In genomic region chr7:44796504-44797328, GRCh38 we compare ENCODE assay signal across 8 cellular contexts. TPM values are rescaled to one million over a fixed set of nuclear protein-coding genes. Genes with fewer than 3 reads are reported as not detected.
DNase-seq lines count a peak whose midpoint lies in the region; ATAC-seq and TF ChIP-seq lines count a peak whose summit lies in the region.

Gene PPIA, plus strand, starts transcription at chr7:44796681. Its CDS starts 44 bp downstream, at chr7:44796725.

- peaks cover 37% of the 10 kb centered on the region for H3K4me1 Mint-ChIP-seq in activated CD4-positive, alpha-beta T cell treated with anti-CD3 and anti-CD28 coated beads for 36 hours
- H3K4me1 Mint-ChIP-seq in chondrocyte (ENCODE audit: low read depth): peaks cover 48% of the 10 kb centered on the region

- H3K27me3 ChIP-seq in kidney epithelial cell (ENCODE audit: control insufficient read depth, insufficient read depth, low read length): no peaks in the 10 kb centered on the region

- peak; percentile 90 for ATAC-seq in HG03439 (IDR thresholded peaks at IDR 0.05; ENCODE audit: unreplicated experiment)
- ATAC-seq in activated CD4-positive, alpha-beta T cell treated with anti-CD3 and anti-CD28 coated beads for 36 hours: peak; percentile 94

- peaks cover 4% of the 10 kb centered on the region for H3K36me3 ChIP-seq in kidney epithelial cell (ENCODE audit: control insufficient read depth, insufficient read depth, low read length)

- no peak for TF ChIP-seq CTCF in chondrocyte (IDR thresholded peaks at IDR 0.05)
- no peak for TF ChIP-seq CTCF in kidney epithelial cell (IDR thresholded peaks at IDR 0.05; ENCODE audit: insufficient read depth, low read length, poor library complexity, severe bottlenecking)

- no peaks in the 10 kb centered on the region for H3K27me3 Mint-ChIP-seq in activated CD4-positive, alpha-beta T cell treated with anti-CD3 and anti-CD28 coated beads for 36 hours
- H3K27me3 Mint-ChIP-seq in chondrocyte (ENCODE audit: low read depth): no peaks in the 10 kb centered on the region

- peak; percentile 96 for DNase-seq in Ammon's horn (ENCODE audit: low spot score)
- DNase-seq in GM19238 (ENCODE audit: insufficient read length, low spot score): peak; percentile 99
- DNase-seq in NCI-H524 (lab: John Stamatoyannopoulos, UW): peak; percentile 88 to 97
- DNase-seq in activated CD4-positive, alpha-beta T cell treated with anti-CD3 and anti-CD28 coated beads for 36 hours: peak; percentile 99
- peak; percentile 100 for DNase-seq in chondrocyte (ENCODE audit: low spot score)
- DNase-seq in kidney epithelial cell (ENCODE audit: low read depth): peak; percentile 82
- peak; percentile 99 for DNase-seq in stimulated activated CD4-positive, alpha-beta T cell treated with anti-CD3 and anti-CD28 coated beads, Interleukin-15, amount 100 ng/mL, for 24 hours

- intact Hi-C loops in activated CD4-positive, alpha-beta T cell treated with anti-CD3 and anti-CD28 coated beads for 36 hours (cut with DNase I, micrococcal nuclease): loop anchor here (1.0 to 5.0 kb wide), 21 partner anchors 48 to 714 kb away; partner anchors contain the start of genes H2AZ2 (in 2 of the 2), OGDH (in 2 of the 2), POLM (in 2 of the 2) and TMED4 (in 2 of the 2)

- peak within 1 kb of the TSS; percentile 99 for H3K27ac Mint-ChIP-seq in activated CD4-positive, alpha-beta T cell treated with anti-CD3 and anti-CD28 coated beads for 36 hours
- peak within 1 kb of the TSS; percentile 97 for H3K27ac Mint-ChIP-seq in chondrocyte (ENCODE audit: unreplicated experiment)

- H3K9me3 Mint-ChIP-seq in activated CD4-positive, alpha-beta T cell treated with anti-CD3 and anti-CD28 coated beads for 36 hours (ENCODE audit: low read depth): no peaks in the 10 kb centered on the region
- no peaks in the 10 kb centered on the region for H3K9me3 Mint-ChIP-seq in chondrocyte (ENCODE audit: low read depth)

- H3K36me3 Mint-ChIP-seq in activated CD4-positive, alpha-beta T cell treated with anti-CD3 and anti-CD28 coated beads for 36 hours (ENCODE audit: low read depth): peaks cover 45% of the 10 kb centered on the region
- H3K36me3 Mint-ChIP-seq in chondrocyte (ENCODE audit: low read depth): peaks cover 24% of the 10 kb centered on the region

- POLR2A ChIA-PET in activated CD4-positive, alpha-beta T cell treated with anti-CD3 and anti-CD28 coated beads for 36 hours (lab: Charles Lee): interaction anchor here (0.6 to 3.1 kb wide), 9 partner anchors 47 to 214 kb away, joined by 3 to 19 read pairs (median 7); partner anchors contain the start of genes H2AZ2, OGDH, PURB and TMED4

- CTCF ChIA-PET in activated CD4-positive, alpha-beta T cell treated with anti-CD3 and anti-CD28 coated beads for 36 hours (lab: Charles Lee): no interaction called here

- H3K4me3 Mint-ChIP-seq in activated CD4-positive, alpha-beta T cell treated with anti-CD3 and anti-CD28 coated beads for 36 hours: peak within 1 kb of the TSS; percentile 100
- peak within 1 kb of the TSS; percentile 86 for H3K4me3 Mint-ChIP-seq in chondrocyte (ENCODE audit: unreplicated experiment)

- H3K4me3 ChIP-seq in kidney epithelial cell (ENCODE audit: low read depth, low read length): peak within 1 kb of the TSS; percentile 72

RNA-seq across cellular contexts. Expression of gene PPIA, which starts in this region (rescaled TPM):
- 1,000 to 10,000 TPM; 2,017 to 2,916 TPM for total RNA-seq in activated CD4-positive, alpha-beta T cell treated with anti-CD3 and anti-CD28 coated beads for 36 hours
- total RNA-seq in chondrocyte: 1,108 to 1,479 TPM (median 1,462 TPM) in 3 replicates
- 2,465 and 2,696 TPM in 2 replicates for total RNA-seq in kidney epithelial cell

Comparison
In these comparisons a context has a peak if more than half of its experiments do, and no peak if none do; other contexts are left out.
1. Peak in every context shown above with its lines: DNase-seq, ATAC-seq and H3K4me3 ChIP-seq.